In the genomic region with DNA sequence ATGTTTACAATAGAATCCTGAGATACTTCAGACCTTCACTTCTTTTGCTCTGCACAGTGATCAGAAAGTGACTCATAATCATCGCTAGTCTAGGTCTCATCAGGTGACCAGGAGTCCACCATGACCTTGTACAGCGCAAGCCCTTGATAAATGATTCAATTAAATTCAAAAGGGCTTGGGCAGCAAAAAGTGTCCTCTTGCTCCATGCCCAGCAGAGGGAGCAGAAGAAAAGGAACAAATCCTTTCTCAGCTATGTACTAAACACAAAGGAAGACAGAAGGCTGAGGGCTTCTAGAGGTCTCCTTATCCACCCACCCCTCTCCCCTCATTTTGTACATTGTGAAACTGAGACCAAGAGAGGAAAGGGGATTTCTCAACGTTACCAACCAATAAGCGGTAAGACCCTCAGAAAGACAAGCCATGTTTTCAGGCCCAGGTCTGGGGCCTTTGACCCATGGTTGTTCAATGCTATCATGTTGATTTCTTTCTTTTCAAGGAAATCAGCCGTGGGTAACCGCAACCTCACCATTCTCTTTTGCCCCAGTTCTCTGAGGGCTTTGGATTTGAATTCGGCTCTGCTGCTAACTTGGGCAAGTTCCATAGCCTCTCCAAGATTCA, we compare ENCODE assay signal across 9 cellular contexts.
DNase-seq lines count a peak whose midpoint lies in the region; ATAC-seq, FAIRE-seq and TF ChIP-seq lines count a peak whose summit lies in the region.
"Had no signal": no experiment of that assay in that cellular context is flagged by ENCODE, and none has a peak within 500 bp of the region (broad histone marks: within the 10 kb centered on the region; RNA-seq: fewer than 3 reads in every experiment).

No MANE protein-coding gene starts in this region.

- no peak overlapping the region for H3K4me3 Mint-ChIP-seq in natural killer cell treated with Interleukin-12 subunit alpha and Interleukin-12 subunit beta and Interleukin-15 and Interleukin-18, amount 100 ng/mL, for 72 hours
- H3K4me3 Mint-ChIP-seq in effector memory CD8-positive, alpha-beta T cell, result no peak overlapping the region

- H3K36me3 ChIP-seq in endothelial cell of umbilical vein (ENCODE audit: control insufficient read depth in 2 of 2, extremely low read depth in 1 of 2, insufficient read depth in 2 of 2, low read length in 2 of 2), result no peaks in the 10 kb centered on the region

- H2AFZ ChIP-seq in endothelial cell of umbilical vein (ENCODE audit: low read depth, low read length), result peak overlapping the region; percentile 31

- H3K4me2 ChIP-seq in endothelial cell of umbilical vein (ENCODE audit: insufficient read depth, low read length), result no peak overlapping the region

- H3K27ac Mint-ChIP-seq in natural killer cell treated with Interleukin-12 subunit alpha and Interleukin-12 subunit beta and Interleukin-15 and Interleukin-18, amount 100 ng/mL, for 72 hours, result no peak overlapping the region
- peak overlapping the region in 1 of 2 donors; percentile 30 for H3K27ac Mint-ChIP-seq in effector memory CD8-positive, alpha-beta T cell

- POLR2A ChIA-PET in endothelial cell of umbilical vein (lab: Charles Lee), result no interaction called here

- no peak overlapping the region for H3K4me3 ChIP-seq in endothelial cell of umbilical vein (replicated peaks in 1 of 3; ENCODE audit: insufficient read depth in 1 of 3, low read depth in 1 of 3, low read length in 3 of 3)
- H3K4me3 ChIP-seq: skin epidermis had no signal

- H3K4me1 ChIP-seq in endothelial cell of umbilical vein (ENCODE audit: control insufficient read depth, extremely low read depth, insufficient read depth, low read length), result peaks cover 5% of the 10 kb centered on the region

- CTCF ChIA-PET in endothelial cell of umbilical vein (lab: Charles Lee), result interaction anchor here (0.6 to 3.4 kb wide), 13 partner anchors 9 to 1316 kb away, joined by 3 to 44 read pairs (median 11); no protein-coding TSS in a partner anchor

- BruUV-seq in endothelial cell of umbilical vein (replicated peaks; lab: Mats Ljungman, UMichigan), result no TSS peak

- TF ChIP-seq CTCF in endothelial cell of umbilical vein (IDR thresholded peaks at IDR 0.05; ENCODE audit: extremely low read depth in 1 of 2, insufficient read depth in 1 of 2, low read depth in 1 of 2, low read length in 2 of 2) (peak; percentile 35 to 59), omental fat pad (IDR thresholded peaks at IDR 0.05) (no peak)

- no peaks in the 10 kb centered on the region for H4K20me1 ChIP-seq in endothelial cell of umbilical vein (replicated peaks; ENCODE audit: control insufficient read depth, extremely low read depth, insufficient read depth, low read length)

- H3K4me1 Mint-ChIP-seq in natural killer cell treated with Interleukin-12 subunit alpha and Interleukin-12 subunit beta and Interleukin-15 and Interleukin-18, amount 100 ng/mL, for 72 hours (ENCODE audit: low read depth in 2 of 2), result peaks cover 0 to 8% of the 10 kb centered on the region in 2 donors
- H3K4me1 Mint-ChIP-seq in effector memory CD8-positive, alpha-beta T cell (ENCODE audit: low read depth in 2 of 2), result peaks cover 0 to 10% of the 10 kb centered on the region in 2 donors

- H3K9ac ChIP-seq in endothelial cell of umbilical vein (replicated peaks; ENCODE audit: extremely low read depth, insufficient read depth, low read length), result no peak overlapping the region

- ATAC-seq in omental fat pad (ENCODE audit: low FRiP score), result peak; percentile 22
- ATAC-seq in natural killer cell treated with Interleukin-12 subunit alpha and Interleukin-12 subunit beta and Interleukin-15 and Interleukin-18, amount 100 ng/mL, for 72 hours, result no peak
- ATAC-seq in effector memory CD8-positive, alpha-beta T cell (replicated peaks), result no peak

- peaks cover 2 to 6% of the 10 kb centered on the region in 2 donors for H3K27me3 Mint-ChIP-seq in natural killer cell treated with Interleukin-12 subunit alpha and Interleukin-12 subunit beta and Interleukin-15 and Interleukin-18, amount 100 ng/mL, for 72 hours
- H3K27me3 Mint-ChIP-seq in effector memory CD8-positive, alpha-beta T cell, result no peaks in the 10 kb centered on the region

- H3K27ac ChIP-seq in endothelial cell of umbilical vein (ENCODE audit: insufficient read depth, low read depth, low read length), result no peak overlapping the region

- no peaks in the 10 kb centered on the region for H3K9me3 Mint-ChIP-seq in natural killer cell treated with Interleukin-12 subunit alpha and Interleukin-12 subunit beta and Interleukin-15 and Interleukin-18, amount 100 ng/mL, for 72 hours
- no peaks in the 10 kb centered on the region for H3K9me3 Mint-ChIP-seq in effector memory CD8-positive, alpha-beta T cell

- intact Hi-C loops in endothelial cell of umbilical vein (cut with micrococcal nuclease), result no loop called here

- no peaks in the 10 kb centered on the region for H3K9me1 ChIP-seq in endothelial cell of umbilical vein (replicated peaks; ENCODE audit: control insufficient read depth, extremely low read depth, insufficient read depth, low read length)

- H3K27me3 ChIP-seq in endothelial cell of umbilical vein (ENCODE audit: control insufficient read depth in 2 of 2, insufficient read depth in 2 of 2, low read length in 2 of 2), result no peaks in the 10 kb centered on the region

- dilution Hi-C loops in endothelial cell of umbilical vein (cut with MboI; ENCODE audit: extremely low pct_ligation_motif_present, low sequenced_read_pairs), result no loop called here

- H3K9me3 ChIP-seq in endothelial cell of umbilical vein (replicated peaks; ENCODE audit: control insufficient read depth, insufficient read depth, low read length), result no peaks in the 10 kb centered on the region

- H3K79me2 ChIP-seq in endothelial cell of umbilical vein (ENCODE audit: control insufficient read depth, insufficient read depth, low read length), result no peaks in the 10 kb centered on the region

- DNase-seq in NOMO-1 treated with DMSO at 0.1 percent for 48 hours (lab: John Stamatoyannopoulos, UW; ENCODE audit: unreplicated experiment) (peak; percentile 49), NOMO-1 treated with dmso at 0.1 percent for 144 hours (lab: John Stamatoyannopoulos, UW; ENCODE audit: unreplicated experiment) (no peak), NCI-H526 treated with DMSO at 0.1 percent for 48 hours (lab: John Stamatoyannopoulos, UW) (peak; percentile 11), endothelial cell of umbilical vein (ENCODE audit: low read depth, low spot score) (peak; percentile 56), omental fat pad (ENCODE audit: low spot score) (no peak)
- DNase-seq in natural killer cell treated with Interleukin-12 subunit alpha and Interleukin-12 subunit beta and Interleukin-15 and Interleukin-18, amount 100 ng/mL, for 72 hours (ENCODE audit: low spot score), result no peak
- no peak for DNase-seq in effector memory CD8-positive, alpha-beta T cell
- no peak for DNase-seq in activated CD4-positive, alpha-beta T cell treated with anti-CD3 and anti-CD28 coated beads, Interleukin-2, amount 50 U/mL, for 48 hours

- H3K36me3 Mint-ChIP-seq in natural killer cell treated with Interleukin-12 subunit alpha and Interleukin-12 subunit beta and Interleukin-15 and Interleukin-18, amount 100 ng/mL, for 72 hours, result no peaks in the 10 kb centered on the region
- H3K36me3 Mint-ChIP-seq in effector memory CD8-positive, alpha-beta T cell (ENCODE audit: insufficient read depth), result no peaks in the 10 kb centered on the region

- TF ChIP-seq POLR2A in endothelial cell of umbilical vein (IDR thresholded peaks at IDR 0.05; ENCODE audit: low read depth, low read length), result no peak

- FAIRE-seq in endothelial cell of umbilical vein (lab: Jason Lieb, UNC), result peak; percentile 84

TF ChIP-seq in endothelial cell of umbilical vein, 7 proteins besides CTCF, POLR2A, EP300 and RAD21:
- no peak for TF ChIP-seq EZH2 (IDR thresholded peaks at IDR 0.05; ENCODE audit: borderline replicate concordance, low read depth, low read length, severe bottlenecking)
- TF ChIP-seq POLR2AphosphoS5 (IDR thresholded peaks at IDR 0.05; ENCODE audit: insufficient read depth, low read depth, low read length), result no peak
- TF ChIP-seq JUN (IDR thresholded peaks at IDR 0.05; ENCODE audit: borderline replicate concordance, insufficient read depth, insufficient read length, low read depth), result no peak
- no peak for TF ChIP-seq FOS (IDR thresholded peaks at IDR 0.05; ENCODE audit: borderline replicate concordance, insufficient read depth, low read length)
- TF ChIP-seq, protein P1, sequence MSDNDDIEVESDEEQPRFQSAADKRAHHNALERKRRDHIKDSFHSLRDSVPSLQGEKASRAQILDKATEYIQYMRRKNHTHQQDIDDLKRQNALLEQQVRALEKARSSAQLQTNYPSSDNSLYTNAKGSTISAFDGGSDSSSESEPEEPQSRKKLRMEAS (IDR thresholded peaks at IDR 0.05; ENCODE audit: insufficient read depth, insufficient read length), result no peak
- no peak for TF ChIP-seq GATA2 (IDR thresholded peaks at IDR 0.05; ENCODE audit: insufficient read depth, insufficient read length, low read depth, low read length)
- TF ChIP-seq MYC (IDR thresholded peaks at IDR 0.05; ENCODE audit: low read depth, low read length), result no peak

Comparison
In these comparisons a context has a peak if more than half of its experiments do, and no peak if none do; other contexts are left out.
1. DNase-seq: peak in NOMO-1 treated with DMSO at 0.1 percent for 48 hours (single experiment), NCI-H526 treated with DMSO at 0.1 percent for 48 hours (single experiment) and endothelial cell of umbilical vein (single experiment); none in NOMO-1 treated with dmso at 0.1 percent for 144 hours (single experiment), omental fat pad (single experiment), natural killer cell treated with Interleukin-12 subunit alpha and Interleukin-12 subunit beta and Interleukin-15 and Interleukin-18, amount 100 ng/mL, for 72 hours (single experiment), effector memory CD8-positive, alpha-beta T cell (0 of 3) and activated CD4-positive, alpha-beta T cell treated with anti-CD3 and anti-CD28 coated beads, Interleukin-2, amount 50 U/mL, for 48 hours (0 of 2).
2. CTCF ChIP-seq: peak in endothelial cell of umbilical vein (2 of 2); none in omental fat pad (0 of 3).